ENCODE assay signal across 14 cellular contexts in genomic region chr3:45964139-45964538, GRCh38. TPM values are rescaled to one million over a fixed set of nuclear protein-coding genes. Genes with fewer than 3 reads are reported as not detected.
DNase-seq lines count a peak whose midpoint lies in the region; ATAC-seq and TF ChIP-seq lines count a peak whose summit lies in the region.
"Had no signal": no experiment of that assay in that cellular context is flagged by ENCODE, and none has a peak within 500 bp of the region (broad histone marks: within the 10 kb centered on the region; RNA-seq: fewer than 3 reads in every experiment).

No MANE protein-coding gene starts in this region.

- peak overlapping the region; percentile 43 for H3K14ac ChIP-seq in neuronal stem cell (ENCODE audit: low read length)

- no peak overlapping the region for H4K8ac ChIP-seq in neuronal stem cell (ENCODE audit: low read depth, low read length)

- no peaks in the 10 kb centered on the region for H3K79me1 ChIP-seq in neuronal stem cell (ENCODE audit: low read depth, low read length)

- H3K4me3 ChIP-seq in GM12865 (ENCODE audit: low read depth, low read length) (no peak overlapping the region), neuronal stem cell (ENCODE audit: low read length in 2 of 2) (no peak overlapping the region), upper lobe of left lung (no peak overlapping the region)

- TF ChIP-seq CTCF in GM12865 (IDR thresholded peaks at IDR 0.05; ENCODE audit: insufficient read depth, low read depth, low read length, missing control alignments): no peak
- no peak for TF ChIP-seq CTCF in upper lobe of left lung (IDR thresholded peaks at IDR 0.05)

- WGBS in neuronal stem cell (ENCODE audit: extremely low coverage in 2 of 2, insufficient read length in 2 of 2, insufficient replicate concordance in 1 of 2), 2 donors: no CpG with 5 or more reads among the region's 8 CpGs
- 79 to 81% methylated on average over 8 of the region's 8 CpGs for WGBS in upper lobe of left lung, 2 donors

- H3K27me3 ChIP-seq in neuronal stem cell (ENCODE audit: control insufficient read depth in 3 of 3, insufficient read depth in 3 of 3, low read depth in 1 of 3, low read length in 3 of 3) (no peaks in the 10 kb centered on the region), upper lobe of left lung (no peaks in the 10 kb centered on the region)

- no peak overlapping the region for H3K18ac ChIP-seq in neuronal stem cell (ENCODE audit: low read length)

- no peak overlapping the region for H2BK5ac ChIP-seq in neuronal stem cell (ENCODE audit: low read length)

- TF ChIP-seq EP300 in upper lobe of left lung (IDR thresholded peaks at IDR 0.05): no peak

- H2BK120ac ChIP-seq in neuronal stem cell (ENCODE audit: low read depth, low read length): no peak overlapping the region

- H2BK15ac ChIP-seq in neuronal stem cell (ENCODE audit: low read length): no peak overlapping the region

- H3K4me1 ChIP-seq in neuronal stem cell (ENCODE audit: control insufficient read depth in 2 of 2, insufficient read depth in 1 of 2, low read depth in 1 of 2, low read length in 2 of 2) (peaks cover 0 to 4% of the 10 kb centered on the region in 2 donors), upper lobe of left lung (peaks cover 0 to 7% (median 2%) of the 10 kb centered on the region in 4 donors)

- H3K4ac ChIP-seq in neuronal stem cell (ENCODE audit: low read length): no peak overlapping the region

- no peak overlapping the region for H2AFZ ChIP-seq in neuronal stem cell (ENCODE audit: low read length)

- TF ChIP-seq POLR2A in upper lobe of left lung (IDR thresholded peaks at IDR 0.05): no peak

- H3K9me3 ChIP-seq in neuronal stem cell (replicated peaks in 1 of 2; ENCODE audit: control insufficient read depth in 2 of 2, insufficient read depth in 1 of 2, low read depth in 1 of 2, low read length in 2 of 2) (no peaks in the 10 kb centered on the region), upper lobe of left lung (no peaks in the 10 kb centered on the region)

- H2BK12ac ChIP-seq in neuronal stem cell (ENCODE audit: low read length): no peak overlapping the region

- H3K36me3 ChIP-seq in neuronal stem cell (replicated peaks in 1 of 2; ENCODE audit: control insufficient read depth in 2 of 2, insufficient read depth in 2 of 2, low read length in 2 of 2): peaks cover 75 to 99% of the 10 kb centered on the region in 2 donors
- H3K36me3 ChIP-seq in upper lobe of left lung: peaks cover 29 to 99% (median 92%) of the 10 kb centered on the region in 4 donors

- ATAC-seq in GM21576 (IDR thresholded peaks at IDR 0.05; ENCODE audit: unreplicated experiment) (peak; percentile 56), HG02938 (IDR thresholded peaks at IDR 0.05; ENCODE audit: unreplicated experiment) (no peak), HG03571 (IDR thresholded peaks at IDR 0.05; ENCODE audit: unreplicated experiment) (no peak), upper lobe of left lung (ENCODE audit: low FRiP score in 2 of 2) (no peak)
- ATAC-seq: left ventricle myocardium superior had no signal

- peak; percentile 71 for DNase-seq in GM12865 (ENCODE audit: low read depth)
- peak; percentile 67 for DNase-seq in activated CD4-positive, alpha-beta T cell treated with anti-CD3 and anti-CD28 coated beads for 48 hours
- DNase-seq in neuronal stem cell (ENCODE audit: low spot score): no peak
- DNase-seq in upper lobe of left lung: no peak
- DNase-seq in cerebellar cortex (ENCODE audit: low spot score): no peak
- DNase-seq: endodermal cell, head of caudate nucleus, left ventricle myocardium superior had no signal

- no peak overlapping the region for H4K91ac ChIP-seq in neuronal stem cell (ENCODE audit: low read depth, low read length, poor library complexity)

- H3K4me2 ChIP-seq in neuronal stem cell (ENCODE audit: insufficient read depth, low read length, poor library complexity, severe bottlenecking): no peak overlapping the region

- H3K9ac ChIP-seq in neuronal stem cell (ENCODE audit: low read depth, low read length, poor library complexity): peak overlapping the region; percentile 50

- H3K23ac ChIP-seq in neuronal stem cell (ENCODE audit: low read depth, low read length, poor library complexity): peak overlapping the region; percentile 57

- H2AK5ac ChIP-seq in neuronal stem cell (ENCODE audit: low read depth, low read length): no peak overlapping the region

- H3K27ac ChIP-seq in neuronal stem cell (replicated peaks; ENCODE audit: low read length): no peak overlapping the region
- peak overlapping the region in 2 of 4 donors; percentile 22 to 54 for H3K27ac ChIP-seq in upper lobe of left lung
- H3K27ac ChIP-seq: VCaP had no signal

RNA-seq across cellular contexts. Expression of gene CXCR6, which starts 20.9 kb away (rescaled TPM):
- polyA plus RNA-seq in neuronal stem cell (2013, experiment 1 of 2): not detected
- polyA plus RNA-seq in neuronal stem cell (2013, experiment 2 of 2): not detected
- 10 to 100 TPM in 1 of 6 donors, 1 to 10 TPM in 5; 2.1 to 10.2 (median 3.0) TPM for total RNA-seq in upper lobe of left lung
- total RNA-seq: endodermal cell, LHCN-M2, osteocyte had no signal

RNA-seq across cellular contexts. Expression of gene FYCO1, which starts 31.5 kb away (rescaled TPM):
- 4.6 TPM for polyA plus RNA-seq in neuronal stem cell (2013, experiment 1 of 2)
- 4.7 TPM for polyA plus RNA-seq in neuronal stem cell (2013, experiment 2 of 2)
- total RNA-seq in upper lobe of left lung: 10 to 100 TPM; 37.5 to 84.9 (median 45.3) TPM

Comparison
In these comparisons a context has a peak if more than half of its experiments do, and no peak if none do; other contexts are left out.
1. DNase-seq: peak in GM12865 (single experiment) and activated CD4-positive, alpha-beta T cell treated with anti-CD3 and anti-CD28 coated beads for 48 hours (single experiment); none in neuronal stem cell (single experiment), upper lobe of left lung (0 of 2) and cerebellar cortex (single experiment).